Comparison of ENCODE assay signal across 1 cellular context in the genomic region with DNA sequence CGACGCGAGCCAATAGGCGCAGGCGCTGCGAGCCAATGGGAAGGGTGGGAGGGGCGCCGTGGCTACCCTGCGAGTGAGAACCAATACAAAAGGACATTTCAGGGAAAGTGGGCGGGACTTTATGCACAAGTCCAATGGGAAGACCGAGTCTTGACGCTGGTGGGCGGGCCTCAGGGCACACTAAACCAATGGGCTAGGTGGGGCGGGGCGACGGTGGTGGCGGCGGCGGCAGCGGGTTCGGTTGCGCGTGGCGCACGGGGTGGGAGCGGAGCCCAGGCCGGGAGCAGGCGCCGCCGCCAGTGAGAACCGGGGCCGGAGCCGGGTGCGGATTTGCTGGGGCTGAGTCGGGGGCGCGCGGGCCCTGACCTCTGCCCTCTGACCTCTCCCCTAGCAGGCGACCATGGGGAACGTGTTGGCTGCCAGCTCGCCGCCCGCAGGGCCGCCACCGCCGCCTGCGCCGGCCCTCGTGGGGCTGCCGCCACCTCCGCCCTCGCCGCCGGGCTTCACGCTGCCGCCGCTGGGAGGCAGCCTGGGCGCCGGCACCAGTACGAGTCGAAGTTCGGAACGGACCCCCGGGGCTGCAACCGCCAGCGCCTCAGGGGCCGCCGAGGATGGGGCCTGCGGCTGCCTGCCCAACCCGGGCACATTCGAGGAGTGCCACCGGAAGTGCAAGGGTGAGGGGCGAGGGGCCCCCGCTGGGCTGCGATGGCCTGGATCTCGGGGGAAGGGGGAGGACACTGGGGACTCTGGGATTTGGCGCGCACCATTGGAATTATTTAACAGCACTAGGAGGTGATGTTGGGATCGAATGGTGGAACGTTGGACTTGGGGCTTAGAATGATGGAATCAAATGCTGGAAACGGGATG.
TF ChIP-seq lines count a peak whose summit lies in the region.

A gene (plus strand): TSS at position 239 of the 867 bp plus-strand sequence. CDS start 162 bp downstream, at position 401.

TF ChIP-seq in H1, 55 proteins besides CTCF, POLR2A, EP300 and RAD21 (continued from another document):
- peak; percentile 97 for TF ChIP-seq SP1 (IDR thresholded peaks at IDR 0.05; ENCODE audit: low read depth, low read length)
- peak; percentile 37; the same call in 1 of the 2 replicates for TF ChIP-seq CREB1 (IDR thresholded peaks at IDR 0.05)
- peak in 1 of 2 experiments; percentile 68; a peak in 1 of 4 replicates for TF ChIP-seq HDAC2 (IDR thresholded peaks at IDR 0.05; ENCODE audit: borderline replicate concordance in 1 of 2, low read depth in 2 of 2, low read length in 2 of 2)
- no peak for TF ChIP-seq TEAD4 (IDR thresholded peaks at IDR 0.05; ENCODE audit: low read depth, low read length)
- peak; percentile 87 for TF ChIP-seq TAF1 (IDR thresholded peaks at IDR 0.05; ENCODE audit: low read depth, low read length)
- peak; percentile 94 for TF ChIP-seq SP4 (IDR thresholded peaks at IDR 0.05; ENCODE audit: low read length)
- no peak for TF ChIP-seq JUN (IDR thresholded peaks at IDR 0.05; ENCODE audit: low read depth, low read length)
- TF ChIP-seq BRCA1 (IDR thresholded peaks at IDR 0.05; ENCODE audit: low read depth, low read length), result no peak
- peak; percentile 76; the same call in 1 of the 2 replicates for TF ChIP-seq SP2 (IDR thresholded peaks at IDR 0.05; ENCODE audit: low read length)
- TF ChIP-seq JUND (IDR thresholded peaks at IDR 0.05; ENCODE audit: low read length), result no peak
- TF ChIP-seq SIRT6 (IDR thresholded peaks at IDR 0.05; ENCODE audit: low read length), result no peak
- no peak for TF ChIP-seq BACH1 (IDR thresholded peaks at IDR 0.05; ENCODE audit: low read length)
- TF ChIP-seq KDM5A (IDR thresholded peaks at IDR 0.05; ENCODE audit: low read length), result peak; percentile 27; the same call in 1 of the 2 replicates
- TF ChIP-seq SIN3A (conservative IDR thresholded peaks at IDR 0.05 in 1 of 2, IDR thresholded peaks at IDR 0.05 in 1 of 2; ENCODE audit: low read depth in 1 of 2, low read length in 2 of 2), result peak; percentile 12 to 85; a peak in 2 of 4 replicates
- TF ChIP-seq GABPA (IDR thresholded peaks at IDR 0.05; ENCODE audit: borderline replicate concordance, insufficient read depth, low read length), result peak; percentile 71; the same call in 1 of the 2 replicates
- TF ChIP-seq RNF2 (IDR thresholded peaks at IDR 0.05; ENCODE audit: borderline replicate concordance, low read depth, low read length, missing control alignments, poor library complexity, severe bottlenecking), result no peak
- no peak for TF ChIP-seq GTF2F1 (IDR thresholded peaks at IDR 0.05; ENCODE audit: borderline replicate concordance, low read depth, low read length)
- 0 out of 2 replicates have a peak, but pooled peaks have one; percentile 52 for TF ChIP-seq TBP (IDR thresholded peaks at IDR 0.05; ENCODE audit: low read depth, low read length)
